In the genomic region with DNA sequence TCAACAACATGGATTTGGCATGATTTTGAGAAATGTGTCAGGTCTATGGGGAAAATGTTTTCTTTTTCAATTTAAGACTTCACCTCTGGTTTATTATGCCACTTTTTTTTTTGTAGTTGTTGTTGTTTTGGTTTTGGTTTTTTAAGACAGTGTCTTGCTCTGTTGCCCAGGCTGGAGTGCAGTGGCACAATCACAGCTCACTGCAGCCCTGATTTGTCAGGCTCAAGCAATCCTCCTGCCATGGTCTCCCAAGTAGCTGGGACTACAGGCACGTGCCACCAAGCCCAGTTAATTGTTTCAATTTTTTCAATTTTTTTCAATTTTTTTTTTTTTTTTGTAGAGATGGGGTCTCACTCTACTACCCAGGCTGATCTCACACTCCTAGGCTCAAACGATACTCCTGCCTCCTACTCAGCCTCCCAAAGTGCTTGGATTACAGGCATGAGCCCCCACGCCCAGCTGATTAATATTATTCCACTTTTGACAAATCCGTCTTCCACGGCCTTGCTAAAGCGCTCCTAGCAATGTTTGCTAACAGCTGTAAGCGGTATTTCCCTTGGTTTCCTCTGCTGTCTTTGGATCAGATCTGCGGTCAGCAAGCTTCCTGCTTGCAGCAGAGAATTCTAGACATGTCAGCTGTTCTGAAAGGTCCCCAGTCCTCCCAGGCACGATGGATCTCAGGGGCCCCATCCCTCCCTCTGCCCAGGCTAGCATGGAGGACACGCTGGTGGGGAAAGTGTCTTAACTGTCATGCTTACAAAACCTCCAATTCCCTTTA, we compare ENCODE assay signal across 8 cellular contexts. TPM values are rescaled to one million over a fixed set of nuclear protein-coding genes. Genes with fewer than 3 reads are reported as not detected.
DNase-seq lines count a peak whose midpoint lies in the region; ATAC-seq, FAIRE-seq and TF ChIP-seq lines count a peak whose summit lies in the region.

No MANE protein-coding gene starts in this region.

- peak; percentile 60 for ATAC-seq in left lobe of liver
- no peak for ATAC-seq in GM21576 (IDR thresholded peaks at IDR 0.05; ENCODE audit: unreplicated experiment)

- H3K9me3 ChIP-seq in transverse colon: peaks cover 15 to 19% of the 10 kb centered on the region in 2 donors

- H3K27ac ChIP-seq in transverse colon: peak overlapping the region; percentile 44 to 65 (median 58)

- TF ChIP-seq POLR2A in transverse colon (IDR thresholded peaks at IDR 0.05): no peak

- no peaks in the 10 kb centered on the region for H3K27me3 ChIP-seq in transverse colon

- peaks cover 3% of the 10 kb centered on the region for H3K36me3 Mint-ChIP-seq in activated naive CD4-positive, alpha-beta T cell treated with anti-CD3 and anti-CD28 coated beads, Interleukin-2, amount 50 U/mL, for 24 hours

- peak overlapping the region; percentile 64 for H3K27ac Mint-ChIP-seq in activated naive CD4-positive, alpha-beta T cell treated with anti-CD3 and anti-CD28 coated beads, Interleukin-2, amount 50 U/mL, for 24 hours

- no peak for TF ChIP-seq CTCF in transverse colon (IDR thresholded peaks at IDR 0.05)

- H3K4me3 ChIP-seq in transverse colon: no peak overlapping the region

- no peaks in the 10 kb centered on the region for H3K27me3 Mint-ChIP-seq in activated naive CD4-positive, alpha-beta T cell treated with anti-CD3 and anti-CD28 coated beads, Interleukin-2, amount 50 U/mL, for 24 hours

- H3K4me1 ChIP-seq in transverse colon: peaks cover 0 to 15% (median 4%) of the 10 kb centered on the region in 4 donors

- no peaks in the 10 kb centered on the region for H3K36me3 ChIP-seq in transverse colon

- H3K9me3 Mint-ChIP-seq in activated naive CD4-positive, alpha-beta T cell treated with anti-CD3 and anti-CD28 coated beads, Interleukin-2, amount 50 U/mL, for 24 hours: no peaks in the 10 kb centered on the region

- TF ChIP-seq EP300 in transverse colon (IDR thresholded peaks at IDR 0.05; ENCODE audit: low read depth): no peak

- H3K4me3 Mint-ChIP-seq in activated naive CD4-positive, alpha-beta T cell treated with anti-CD3 and anti-CD28 coated beads, Interleukin-2, amount 50 U/mL, for 24 hours: peak overlapping the region; percentile 76

- H3K4me1 Mint-ChIP-seq in activated naive CD4-positive, alpha-beta T cell treated with anti-CD3 and anti-CD28 coated beads, Interleukin-2, amount 50 U/mL, for 24 hours: peaks cover 28% of the 10 kb centered on the region

- intact Hi-C loops in transverse colon (cut with DNase I; ENCODE audit: low total_unique reads): no loop called here

- 40 to 63% methylated on average over 2 to 10 of the region's 10 CpGs for WGBS in transverse colon (ENCODE audit: low coverage in 1 of 2), 2 donors

- in situ Hi-C loops in transverse colon (cut with MboI; ENCODE audit: low pct_ligation_motif_present in 1 of 4, low pct_unique_long_range_greater_than_20kb in 1 of 4, low sequenced_read_pairs in 3 of 4): no loop called here

- peak; percentile 15 for DNase-seq in activated CD4-positive, alpha-beta T cell treated with anti-CD3 and anti-CD28 coated beads for 48 hours
- no peak for DNase-seq in activated CD4-positive, alpha-beta T cell treated with anti-CD3 and anti-CD28 coated beads, Interleukin-2, amount 50 U/mL, for 4 hours
- DNase-seq in left lobe of liver (ENCODE audit: low spot score): no peak
- peak; percentile 24 for DNase-seq in transverse colon
- DNase-seq in mesenteric fat pad (ENCODE audit: low spot score): no peak
- DNase-seq in GM19239 (ENCODE audit: insufficient read length, low spot score): no peak

- FAIRE-seq in GM19239 (lab: Jason Lieb, UNC): no peak

RNA-seq across cellular contexts. Expression of gene MILR1, which starts 7.0 kb away (rescaled TPM):
- total RNA-seq in left lobe of liver (0.33 TPM), transverse colon (1 to 10 TPM in 2 of 4 donors, not detected in 2; 1.4 to 2.3 TPM), mesenteric fat pad (15.5 TPM)

RNA-seq across cellular contexts. Expression of gene PECAM1, which starts 51.3 kb away (rescaled TPM):
- total RNA-seq in left lobe of liver (20.2 TPM), transverse colon (10 to 100 TPM; 17.7 to 32.1 (median 18.7) TPM), mesenteric fat pad (367 TPM)

RNA-seq across cellular contexts. Expression of gene POLG2, which starts 54.9 kb away (rescaled TPM):
- 9.0 TPM for total RNA-seq in left lobe of liver
- total RNA-seq in transverse colon: 10 to 100 TPM in 1 of 4 donors, 1 to 10 TPM in 3; 4.8 to 10.8 (median 6.3) TPM
- total RNA-seq in mesenteric fat pad: 11.6 TPM

Comparison
In these comparisons a context has a peak if more than half of its experiments do, and no peak if none do; other contexts are left out.
1. DNase-seq: peak in activated CD4-positive, alpha-beta T cell treated with anti-CD3 and anti-CD28 coated beads for 48 hours (single experiment) and transverse colon (single experiment); none in activated CD4-positive, alpha-beta T cell treated with anti-CD3 and anti-CD28 coated beads, Interleukin-2, amount 50 U/mL, for 4 hours (0 of 2), left lobe of liver (single experiment), mesenteric fat pad (single experiment) and GM19239 (single experiment).
2. RNA of gene PECAM1, which starts 51.3 kb away (total RNA-seq): 367 TPM in mesenteric fat pad (single experiment); 20.2 TPM in left lobe of liver (single experiment) and 17.7 to 32.1 TPM in transverse colon; every median in the first group is over 10 times any median in the second.